In the genomic region with DNA sequence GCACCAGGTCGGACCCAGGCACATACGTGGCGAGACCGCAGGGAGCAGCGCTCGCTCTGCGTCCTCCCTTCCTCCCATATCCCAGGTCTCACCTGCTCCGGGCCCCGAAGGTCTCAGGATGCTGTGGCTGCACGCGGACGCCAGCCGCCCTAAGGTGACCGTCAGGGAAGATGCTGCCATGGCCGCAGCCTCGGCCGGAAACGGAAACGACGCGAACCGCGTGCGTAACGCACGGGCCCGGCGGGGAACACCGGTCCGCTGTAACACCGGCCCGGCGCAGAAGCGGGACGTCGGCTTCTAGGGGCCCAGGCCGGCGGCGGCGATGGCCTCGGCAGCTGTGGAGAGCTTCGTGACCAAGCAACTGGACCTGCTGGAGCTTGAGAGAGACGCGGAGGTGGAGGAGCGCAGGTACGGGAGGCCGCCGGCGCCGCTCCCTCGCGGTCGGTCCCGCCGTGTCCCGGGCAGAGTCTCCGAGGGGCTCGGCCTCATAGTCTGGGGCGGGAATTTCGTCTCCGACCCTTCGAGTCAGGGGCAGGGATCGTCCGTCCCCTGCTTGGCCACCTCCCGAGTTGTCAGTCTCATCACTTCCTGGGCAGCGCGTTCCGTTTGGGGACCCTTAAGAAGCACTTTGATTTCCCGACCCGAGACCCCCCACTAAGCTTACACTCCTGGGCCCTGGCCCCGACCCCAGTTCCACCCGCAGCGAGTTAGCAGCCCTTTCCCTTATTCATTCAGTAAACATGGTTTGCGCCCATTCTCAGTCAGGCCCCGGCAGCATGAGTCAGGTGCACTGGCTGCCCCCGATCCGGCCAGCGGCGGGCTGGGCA, we compare ENCODE assay signal across 8 cellular contexts. TPM values are rescaled to one million over a fixed set of nuclear protein-coding genes. Genes with fewer than 3 reads are reported as not detected.
DNase-seq lines count a peak whose midpoint lies in the region; ATAC-seq and TF ChIP-seq lines count a peak whose summit lies in the region.

A gene (plus strand): TSS at position 261 of the 827 bp plus-strand sequence. CDS start 62 bp downstream, at position 323.
A gene (minus strand): TSS at position 202 of the 827 bp plus-strand sequence. CDS start 22 bp downstream, at position 180.

- H3K4me3 Mint-ChIP-seq in IgD-negative memory B cell: peak within 1 kb of the TSS; percentile 95 to 99 (median 97)
- H3K4me3 Mint-ChIP-seq in activated T-helper 2 cell treated with anti-CD3 and anti-CD28 coated beads, Interferon-gamma antibody, Interleukin-2, Interleukin-4, amounts not matched to agents 10 μg/mL and 5 μg/mL and 100 μg/mL, durations not matched to agents 14 hours and 24 hours and 36 hours (ENCODE audit: low read depth): peak within 1 kb of the TSS; percentile 99
- H3K4me3 Mint-ChIP-seq in nephron: peak within 1 kb of the TSS; percentile 98 to 100 (median 99)
- H3K4me3 Mint-ChIP-seq in stimulated activated naive CD8-positive, alpha-beta T cell treated with anti-CD3 and anti-CD28 coated beads, Interleukin-15, Interleukin-2, amounts not matched to agents 100 ng/mL and 50 ng/mL, for 24 hours: peak within 1 kb of the TSS; percentile 96

- TF ChIP-seq CTCF in fibroblast of the aortic adventitia (IDR thresholded peaks at IDR 0.05; ENCODE audit: insufficient read depth, low read length) (no peak), nephron (IDR thresholded peaks at IDR 0.05; ENCODE audit: unreplicated experiment in 3 of 3) (no peak)

- H3K27ac Mint-ChIP-seq in IgD-negative memory B cell (peak within 1 kb of the TSS; percentile 91 to 97 (median 93)), nephron (peak within 1 kb of the TSS; percentile 70 to 95 (median 86))
- H3K27ac Mint-ChIP-seq in activated T-helper 2 cell treated with anti-CD3 and anti-CD28 coated beads, Interferon-gamma antibody, Interleukin-2, Interleukin-4, amounts not matched to agents 10 μg/mL and 5 μg/mL and 100 μg/mL, durations not matched to agents 14 hours and 24 hours and 36 hours: peak within 1 kb of the TSS; percentile 93
- H3K27ac Mint-ChIP-seq in stimulated activated naive CD8-positive, alpha-beta T cell treated with anti-CD3 and anti-CD28 coated beads, Interleukin-15, Interleukin-2, amounts not matched to agents 100 ng/mL and 50 ng/mL, for 24 hours: peak within 1 kb of the TSS; percentile 92

- peaks cover 6% of the 10 kb centered on the region for H3K36me3 Mint-ChIP-seq in IgD-negative memory B cell
- peaks cover 54% of the 10 kb centered on the region for H3K36me3 Mint-ChIP-seq in activated T-helper 2 cell treated with anti-CD3 and anti-CD28 coated beads, Interferon-gamma antibody, Interleukin-2, Interleukin-4, amounts not matched to agents 10 μg/mL and 5 μg/mL and 100 μg/mL, durations not matched to agents 14 hours and 24 hours and 36 hours (ENCODE audit: low read depth)
- peaks cover 36% of the 10 kb centered on the region for H3K36me3 Mint-ChIP-seq in nephron (ENCODE audit: low read depth)
- H3K36me3 Mint-ChIP-seq in stimulated activated naive CD8-positive, alpha-beta T cell treated with anti-CD3 and anti-CD28 coated beads, Interleukin-15, Interleukin-2, amounts not matched to agents 100 ng/mL and 50 ng/mL, for 24 hours (ENCODE audit: low read depth): peaks cover 37% of the 10 kb centered on the region

- intact Hi-C loops in activated T-helper 2 cell treated with anti-CD3 and anti-CD28 coated beads, Interferon-gamma antibody, Interleukin-2, Interleukin-4, amounts not matched to agents 10 μg/mL and 5 μg/mL and 100 μg/mL, durations not matched to agents 14 hours and 24 hours and 36 hours (cut with micrococcal nuclease): loop anchor here (2.0 kb wide), 2 partner anchors 63 to 185 kb away; a partner anchor contains a TSS

- H3K4me1 Mint-ChIP-seq in IgD-negative memory B cell: peaks cover 20 to 34% (median 24%) of the 10 kb centered on the region in 3 donors
- H3K4me1 Mint-ChIP-seq in activated T-helper 2 cell treated with anti-CD3 and anti-CD28 coated beads, Interferon-gamma antibody, Interleukin-2, Interleukin-4, amounts not matched to agents 10 μg/mL and 5 μg/mL and 100 μg/mL, durations not matched to agents 14 hours and 24 hours and 36 hours (ENCODE audit: low read depth): peaks cover 31% of the 10 kb centered on the region
- H3K4me1 Mint-ChIP-seq in nephron: peaks cover 25% of the 10 kb centered on the region
- H3K4me1 Mint-ChIP-seq in stimulated activated naive CD8-positive, alpha-beta T cell treated with anti-CD3 and anti-CD28 coated beads, Interleukin-15, Interleukin-2, amounts not matched to agents 100 ng/mL and 50 ng/mL, for 24 hours (ENCODE audit: low read depth): peaks cover 33% of the 10 kb centered on the region

- no peaks in the 10 kb centered on the region for H3K9me3 Mint-ChIP-seq in IgD-negative memory B cell
- H3K9me3 Mint-ChIP-seq in activated T-helper 2 cell treated with anti-CD3 and anti-CD28 coated beads, Interferon-gamma antibody, Interleukin-2, Interleukin-4, amounts not matched to agents 10 μg/mL and 5 μg/mL and 100 μg/mL, durations not matched to agents 14 hours and 24 hours and 36 hours: no peaks in the 10 kb centered on the region
- H3K9me3 Mint-ChIP-seq in nephron: no peaks in the 10 kb centered on the region
- H3K9me3 Mint-ChIP-seq in stimulated activated naive CD8-positive, alpha-beta T cell treated with anti-CD3 and anti-CD28 coated beads, Interleukin-15, Interleukin-2, amounts not matched to agents 100 ng/mL and 50 ng/mL, for 24 hours: no peaks in the 10 kb centered on the region

- peak; percentile 99 for DNase-seq in DMS114 treated with DMSO at 0.1 percent for 48 hours (lab: John Stamatoyannopoulos, UW; ENCODE audit: unreplicated experiment)
- peak; percentile 95 for DNase-seq in RPMI8226
- DNase-seq in activated T-helper 2 cell treated with anti-CD3 and anti-CD28 coated beads, Interferon-gamma antibody, Interleukin-2, Interleukin-4, amounts not matched to agents 10 μg/mL and 5 μg/mL and 100 μg/mL, durations not matched to agents 14 hours and 24 hours and 36 hours (ENCODE audit: low spot score): peak; percentile 82
- peak; percentile 79 for DNase-seq in fibroblast of the aortic adventitia (ENCODE audit: low read depth)

- peak; percentile 91 for ATAC-seq in GM21515 (IDR thresholded peaks at IDR 0.05; ENCODE audit: unreplicated experiment)

- H3K27me3 Mint-ChIP-seq in IgD-negative memory B cell: no peaks in the 10 kb centered on the region
- H3K27me3 Mint-ChIP-seq in activated T-helper 2 cell treated with anti-CD3 and anti-CD28 coated beads, Interferon-gamma antibody, Interleukin-2, Interleukin-4, amounts not matched to agents 10 μg/mL and 5 μg/mL and 100 μg/mL, durations not matched to agents 14 hours and 24 hours and 36 hours (ENCODE audit: low read depth): no peaks in the 10 kb centered on the region
- no peaks in the 10 kb centered on the region for H3K27me3 Mint-ChIP-seq in nephron (ENCODE audit: low read depth)
- no peaks in the 10 kb centered on the region for H3K27me3 Mint-ChIP-seq in stimulated activated naive CD8-positive, alpha-beta T cell treated with anti-CD3 and anti-CD28 coated beads, Interleukin-15, Interleukin-2, amounts not matched to agents 100 ng/mL and 50 ng/mL, for 24 hours

- H3K4me3 ChIP-seq in fibroblast of the aortic adventitia (ENCODE audit: low read depth, low read length): peak within 1 kb of the TSS; percentile 100

RNA-seq across cellular contexts. Expression of the first gene that starts in this region (rescaled TPM):
- 11.3 TPM for polyA plus RNA-seq in IgD-negative memory B cell
- total RNA-seq in activated T-helper 2 cell treated with anti-CD3 and anti-CD28 coated beads, Interferon-gamma antibody, Interleukin-2, Interleukin-4, amounts not matched to agents 10 μg/mL and 5 μg/mL and 100 μg/mL, durations not matched to agents 14 hours and 24 hours and 36 hours: 31.3 and 31.6 TPM in 2 replicates
- 10.8 and 11.0 TPM in 2 replicates for total RNA-seq in fibroblast of the aortic adventitia (ENCODE audit: low replicate concordance)

RNA-seq across cellular contexts. Expression of the second gene that starts in this region (rescaled TPM):
- polyA plus RNA-seq in IgD-negative memory B cell: 108 TPM
- 104 and 106 TPM in 2 replicates for total RNA-seq in activated T-helper 2 cell treated with anti-CD3 and anti-CD28 coated beads, Interferon-gamma antibody, Interleukin-2, Interleukin-4, amounts not matched to agents 10 μg/mL and 5 μg/mL and 100 μg/mL, durations not matched to agents 14 hours and 24 hours and 36 hours
- 57.8 and 62.9 TPM in 2 replicates for total RNA-seq in fibroblast of the aortic adventitia (ENCODE audit: low replicate concordance)

Comparison
In these comparisons a context has a peak if more than half of its experiments do, and no peak if none do; other contexts are left out.
1. Peak in every context shown above with its lines: DNase-seq, ATAC-seq and H3K4me3 ChIP-seq.